Comparison of ENCODE assay signal across 9 cellular contexts in genomic region chr10:13536674-13537366, GRCh38. TPM values are rescaled to one million over a fixed set of nuclear protein-coding genes. Genes with fewer than 3 reads are reported as not detected.
DNase-seq lines count a peak whose midpoint lies in the region; ATAC-seq, FAIRE-seq and TF ChIP-seq lines count a peak whose summit lies in the region.
"Had no signal": no experiment of that assay in that cellular context is flagged by ENCODE, and none has a peak within 500 bp of the region (broad histone marks: within the 10 kb centered on the region; RNA-seq: fewer than 3 reads in every experiment).

No MANE protein-coding gene starts in this region.

- no peaks in the 10 kb centered on the region for H3K9me3 ChIP-seq in DOHH2 (ENCODE audit: control insufficient read depth, insufficient read depth, low read length)
- H3K9me3 ChIP-seq in lung (ENCODE audit: control insufficient read depth in 2 of 2, insufficient read depth in 1 of 2, low read length in 1 of 2) = no peaks in the 10 kb centered on the region
- no peaks in the 10 kb centered on the region for H3K9me3 ChIP-seq in upper lobe of right lung
- H3K9me3 ChIP-seq: ovary had no signal

- DNase-seq in NCI-H82 treated with DMSO at 0.1 percent for 48 hours (lab: John Stamatoyannopoulos, UW; ENCODE audit: unreplicated experiment) = peak; percentile 19
- peak; percentile 27 for DNase-seq in bronchial epithelial cell (ENCODE audit: low read depth)
- DNase-seq in lung (ENCODE audit: low spot score) = no peak
- DNase-seq in upper lobe of right lung = no peak

- intact Hi-C loops in upper lobe of right lung (cut with DNase I) = no loop called here

- H3K4me1 ChIP-seq in DOHH2 (ENCODE audit: control insufficient read depth, low read length) (no peaks in the 10 kb centered on the region), lung (ENCODE audit: control insufficient read depth in 2 of 2, insufficient read depth in 2 of 2, low read length in 2 of 2) (no peaks in the 10 kb centered on the region), upper lobe of right lung (no peaks in the 10 kb centered on the region)

- H3K9me2 ChIP-seq in DOHH2 (replicated peaks; ENCODE audit: control insufficient read depth, low read length) = no peaks in the 10 kb centered on the region

- H3K4me3 ChIP-seq in DOHH2 (ENCODE audit: low read length) (no peak overlapping the region), bronchial epithelial cell (ENCODE audit: low read depth, low read length) (no peak overlapping the region), lung (no peak overlapping the region), upper lobe of right lung (no peak overlapping the region)
- H3K4me3 ChIP-seq: ovary had no signal

- H3K27me3 ChIP-seq in DOHH2 (ENCODE audit: control insufficient read depth, low read length) = peaks cover 17% of the 10 kb centered on the region
- H3K27me3 ChIP-seq in bronchial epithelial cell (ENCODE audit: control insufficient read depth, insufficient read depth, low read length) = no peaks in the 10 kb centered on the region
- no peaks in the 10 kb centered on the region for H3K27me3 ChIP-seq in lung (ENCODE audit: control insufficient read depth, insufficient read depth)
- H3K27me3 ChIP-seq in upper lobe of right lung = no peaks in the 10 kb centered on the region
- H3K27me3 ChIP-seq: ovary had no signal

- H3K4me2 ChIP-seq in DOHH2 (ENCODE audit: low read length) = no peak overlapping the region

- H3K79me2 ChIP-seq in DOHH2 (ENCODE audit: control insufficient read depth, low read length) = no peaks in the 10 kb centered on the region

- 56 to 62% methylated on average over 11 of the region's 11 CpGs for WGBS in lung, 2 donors

- FAIRE-seq in bronchial epithelial cell (lab: Jason Lieb, UNC) = no peak

- H4K20me1 ChIP-seq in DOHH2 (ENCODE audit: control insufficient read depth, insufficient read depth, low read depth, low read length) = no peaks in the 10 kb centered on the region

- TF ChIP-seq CTCF in DOHH2 (IDR thresholded peaks at IDR 0.05; ENCODE audit: low read depth, low read length, poor library complexity, severe bottlenecking) = peak; percentile 62
- peak; percentile 66 for TF ChIP-seq CTCF in bronchial epithelial cell (IDR thresholded peaks at IDR 0.05; ENCODE audit: insufficient read depth, low read length, severe bottlenecking)
- TF ChIP-seq CTCF in lung (IDR thresholded peaks at IDR 0.05; ENCODE audit: control extremely low read depth, extremely low read depth) = peak; percentile 28
- peak; percentile 61 for TF ChIP-seq CTCF in upper lobe of right lung (IDR thresholded peaks at IDR 0.05)

- no peaks in the 10 kb centered on the region for H3F3A ChIP-seq in DOHH2 (ENCODE audit: control insufficient read depth, insufficient read depth)

- H3K36me3 ChIP-seq in DOHH2 (ENCODE audit: control insufficient read depth, low read length) (no peaks in the 10 kb centered on the region), bronchial epithelial cell (ENCODE audit: control insufficient read depth, insufficient read depth, low read length) (no peaks in the 10 kb centered on the region), lung (ENCODE audit: control insufficient read depth in 2 of 2, insufficient read depth in 2 of 2, low read length in 2 of 2) (no peaks in the 10 kb centered on the region), upper lobe of right lung (no peaks in the 10 kb centered on the region)
- H3K36me3 ChIP-seq: ovary had no signal

- ATAC-seq in HG02678 (IDR thresholded peaks at IDR 0.05; ENCODE audit: unreplicated experiment) (peak; percentile 44), lung (ENCODE audit: insufficient read depth, low FRiP score) (peak; percentile 45), upper lobe of right lung (peak; percentile 88), GM18502 (IDR thresholded peaks at IDR 0.05; ENCODE audit: poor library complexity, unreplicated experiment) (no peak), GM19035 (IDR thresholded peaks at IDR 0.05; ENCODE audit: unreplicated experiment) (no peak)

- H3K27ac ChIP-seq in DOHH2 (ENCODE audit: low read depth, low read length) = no peak overlapping the region
- H3K27ac ChIP-seq in lung (ENCODE audit: low read depth in 1 of 2, low read length in 1 of 2) = no peak overlapping the region
- no peak overlapping the region for H3K27ac ChIP-seq in upper lobe of right lung
- H3K27ac ChIP-seq: ovary had no signal

RNA-seq across cellular contexts. Expression of gene BEND7, which starts 8.0 kb away (rescaled TPM):
- total RNA-seq in bronchial epithelial cell (1.3 and 4.2 TPM in 2 replicates), lung (10 to 100 TPM; 12.7 to 27.6 TPM), upper lobe of right lung (31.1 TPM)
- 1 to 10 TPM; 4.9 to 8.1 TPM for polyA plus RNA-seq in lung

RNA-seq across cellular contexts. Expression of gene PRPF18, which starts 49.9 kb away (rescaled TPM):
- total RNA-seq in bronchial epithelial cell (41.9 and 52.4 TPM in 2 replicates), lung (10 to 100 TPM; 19.2 to 39.9 TPM), upper lobe of right lung (23.7 TPM)
- polyA plus RNA-seq in lung = 10 to 100 TPM; 10.6 to 19.5 TPM

Comparison
In these comparisons a context has a peak if more than half of its experiments do, and no peak if none do; other contexts are left out.
1. ATAC-seq: peak in HG02678 (single experiment), lung (single experiment) and upper lobe of right lung (single experiment); none in GM18502 (single experiment) and GM19035 (single experiment).
2. DNase-seq: peak in NCI-H82 treated with DMSO at 0.1 percent for 48 hours (single experiment) and bronchial epithelial cell (single experiment); none in lung (single experiment) and upper lobe of right lung (single experiment).
3. Peak in every context shown above with its lines, with median percentiles within 50 percentile points of each other: CTCF ChIP-seq.